Comparison of ENCODE assay signal across 18 cellular contexts in the genomic region with DNA sequence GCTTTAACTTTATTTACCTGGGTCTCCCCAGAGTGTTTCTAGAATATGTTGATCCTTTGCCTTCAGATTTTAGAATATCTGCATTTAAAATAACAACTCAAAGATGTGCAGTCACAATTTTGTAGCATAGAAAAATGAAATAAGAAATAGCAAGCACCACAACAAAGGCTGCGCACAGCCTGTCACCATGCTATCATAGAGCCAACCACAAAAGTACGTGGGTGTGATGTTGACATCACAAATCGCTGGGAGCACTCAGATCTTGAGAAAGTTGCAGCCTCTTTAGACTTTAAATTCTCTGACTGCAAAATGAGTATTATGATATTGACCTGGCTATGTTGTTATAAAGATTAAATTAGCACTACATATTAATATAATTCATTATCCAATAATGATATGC.
DNase-seq lines count a peak whose midpoint lies in the region; ATAC-seq and TF ChIP-seq lines count a peak whose summit lies in the region.
"Had no signal": no experiment of that assay in that cellular context is flagged by ENCODE, and none has a peak within 500 bp of the region (broad histone marks: within the 10 kb centered on the region; RNA-seq: fewer than 3 reads in every experiment).

No MANE protein-coding gene starts in this region.

- H3K4me1 ChIP-seq in breast epithelium (peaks cover 5 to 28% of the 10 kb centered on the region in 2 donors), sigmoid colon (peaks cover 0 to 59% (median 55%) of the 10 kb centered on the region in 4 donors)

- TF ChIP-seq EP300 in sigmoid colon (IDR thresholded peaks at IDR 0.05), result no peak

- no peaks in the 10 kb centered on the region for H3K27me3 Mint-ChIP-seq in activated CD4-positive, alpha-beta memory T cell treated with anti-CD3 and anti-CD28 coated beads for 36 hours
- H3K27me3 Mint-ChIP-seq in activated CD4-positive, alpha-beta memory T cell treated with anti-CD3 and anti-CD28 coated beads, Interleukin-2, amount 10 ng/mL, durations not matched to agents 7 days and 5 days, result no peaks in the 10 kb centered on the region
- H3K27me3 Mint-ChIP-seq in HFFc6 (ENCODE audit: insufficient read depth), result no peaks in the 10 kb centered on the region; the same call in 1 of the 2 replicates
- H3K27me3 Mint-ChIP-seq: activated naive CD8-positive, alpha-beta T cell had no signal

- no peak overlapping the region for H3K27ac Mint-ChIP-seq in activated CD4-positive, alpha-beta memory T cell treated with anti-CD3 and anti-CD28 coated beads for 36 hours
- H3K27ac Mint-ChIP-seq in activated CD4-positive, alpha-beta memory T cell treated with anti-CD3 and anti-CD28 coated beads, Interleukin-2, amount 10 ng/mL, durations not matched to agents 7 days and 5 days, result no peak overlapping the region
- H3K27ac Mint-ChIP-seq in HFFc6, result 0 out of 2 replicates have a peak overlapping the region, but pooled peaks have one; percentile 4
- H3K27ac Mint-ChIP-seq: activated naive CD8-positive, alpha-beta T cell had no signal

- POLR2A ChIA-PET in activated CD4-positive, alpha-beta memory T cell treated with anti-CD3 and anti-CD28 coated beads for 36 hours (lab: Charles Lee), result no interaction called here
- POLR2A ChIA-PET in activated CD4-positive, alpha-beta memory T cell treated with anti-CD3 and anti-CD28 coated beads, Interleukin-2, amount 10 ng/mL, durations not matched to agents 7 days and 5 days (lab: Charles Lee), result no interaction called here

- no peak for TF ChIP-seq CTCF in HFFc6 (IDR thresholded peaks at IDR 0.05)
- TF ChIP-seq CTCF in breast epithelium (IDR thresholded peaks at IDR 0.05), result no peak
- TF ChIP-seq CTCF in sigmoid colon (IDR thresholded peaks at IDR 0.05), result no peak

- peaks cover 7% of the 10 kb centered on the region for H3K36me3 ChIP-seq in breast epithelium
- no peaks in the 10 kb centered on the region for H3K36me3 ChIP-seq in sigmoid colon
- H3K36me3 ChIP-seq: cardiac muscle cell, ovary, WERI-Rb-1 had no signal

- no peaks in the 10 kb centered on the region for H3K9me3 Mint-ChIP-seq in activated CD4-positive, alpha-beta memory T cell treated with anti-CD3 and anti-CD28 coated beads for 36 hours
- no peaks in the 10 kb centered on the region for H3K9me3 Mint-ChIP-seq in activated CD4-positive, alpha-beta memory T cell treated with anti-CD3 and anti-CD28 coated beads, Interleukin-2, amount 10 ng/mL, durations not matched to agents 7 days and 5 days
- H3K9me3 Mint-ChIP-seq in HFFc6, result no peaks in the 10 kb centered on the region
- H3K9me3 Mint-ChIP-seq: H9 had no signal

- H3K9me3 ChIP-seq in breast epithelium (no peaks in the 10 kb centered on the region), sigmoid colon (no peaks in the 10 kb centered on the region)
- H3K9me3 ChIP-seq: left lung, ovary, tibial artery had no signal

- DNase-seq in activated CD4-positive, alpha-beta memory T cell treated with anti-CD3 and anti-CD28 coated beads for 36 hours, result peak; percentile 29
- no peak for DNase-seq in activated CD4-positive, alpha-beta memory T cell treated with anti-CD3 and anti-CD28 coated beads, Interleukin-2, amount 10 ng/mL, durations not matched to agents 7 days and 5 days
- DNase-seq in HFFc6, result no peak
- no peak for DNase-seq in breast epithelium (ENCODE audit: low spot score in 2 of 2)
- no peak for DNase-seq in sigmoid colon
- no peak for DNase-seq in central memory CD4-positive, alpha-beta T cell
- no peak for DNase-seq in amniotic stem cell (lab: John Stamatoyannopoulos, UW)
- DNase-seq: H9, left lung, NCI-H524, SHP77, WERI-Rb-1 had no signal

- CTCF ChIA-PET in activated CD4-positive, alpha-beta memory T cell treated with anti-CD3 and anti-CD28 coated beads for 36 hours (lab: Charles Lee), result no interaction called here
- CTCF ChIA-PET in activated CD4-positive, alpha-beta memory T cell treated with anti-CD3 and anti-CD28 coated beads, Interleukin-2, amount 10 ng/mL, durations not matched to agents 7 days and 5 days (lab: Charles Lee), result no interaction called here

- WGBS in sigmoid colon, 2 donors, result 84 to 88% methylated on average over 3 of the region's 3 CpGs

- H3K27ac ChIP-seq in breast epithelium, result peak overlapping the region; percentile 83 to 85
- H3K27ac ChIP-seq in sigmoid colon, result peak overlapping the region in 3 of 4 donors; percentile 77 to 87 (median 82)
- H3K27ac ChIP-seq: cardiac muscle cell, left lung, WERI-Rb-1 had no signal

- intact Hi-C loops in activated CD4-positive, alpha-beta memory T cell treated with anti-CD3 and anti-CD28 coated beads for 36 hours (cut with micrococcal nuclease), result no loop called here
- intact Hi-C loops in breast epithelium (cut with DNase I; ENCODE audit: low total_unique reads), result no loop called here
- intact Hi-C loops in sigmoid colon (cut with DNase I), result loop anchor here (10.0 kb wide), 1 partner anchor 139 kb away; no protein-coding TSS in a partner anchor

- ATAC-seq in GM19023 (IDR thresholded peaks at IDR 0.05; ENCODE audit: unreplicated experiment), result no peak
- ATAC-seq: left lung, sciatic nerve had no signal

- no peaks in the 10 kb centered on the region for H3K4me1 Mint-ChIP-seq in activated CD4-positive, alpha-beta memory T cell treated with anti-CD3 and anti-CD28 coated beads for 36 hours (ENCODE audit: low read depth)
- no peaks in the 10 kb centered on the region for H3K4me1 Mint-ChIP-seq in activated CD4-positive, alpha-beta memory T cell treated with anti-CD3 and anti-CD28 coated beads, Interleukin-2, amount 10 ng/mL, durations not matched to agents 7 days and 5 days
- peaks cover 15% of the 10 kb centered on the region for H3K4me1 Mint-ChIP-seq in HFFc6 (ENCODE audit: low read depth)

- TF ChIP-seq POLR2A in breast epithelium (IDR thresholded peaks at IDR 0.05) (no peak), sigmoid colon (IDR thresholded peaks at IDR 0.05) (no peak)

- H3K36me3 Mint-ChIP-seq in activated CD4-positive, alpha-beta memory T cell treated with anti-CD3 and anti-CD28 coated beads for 36 hours, result no peaks in the 10 kb centered on the region
- H3K36me3 Mint-ChIP-seq in activated CD4-positive, alpha-beta memory T cell treated with anti-CD3 and anti-CD28 coated beads, Interleukin-2, amount 10 ng/mL, durations not matched to agents 7 days and 5 days (ENCODE audit: low read depth), result no peaks in the 10 kb centered on the region
- H3K36me3 Mint-ChIP-seq in HFFc6 (ENCODE audit: low read depth), result peaks cover 32% of the 10 kb centered on the region
- H3K36me3 Mint-ChIP-seq: activated naive CD8-positive, alpha-beta T cell had no signal

- H3K4me3 Mint-ChIP-seq in activated CD4-positive, alpha-beta memory T cell treated with anti-CD3 and anti-CD28 coated beads for 36 hours, result no peak overlapping the region
- no peak overlapping the region for H3K4me3 Mint-ChIP-seq in activated CD4-positive, alpha-beta memory T cell treated with anti-CD3 and anti-CD28 coated beads, Interleukin-2, amount 10 ng/mL, durations not matched to agents 7 days and 5 days
- no peak overlapping the region for H3K4me3 Mint-ChIP-seq in HFFc6
- H3K4me3 Mint-ChIP-seq: activated naive CD8-positive, alpha-beta T cell; H9 had no signal

- H3K4me3 ChIP-seq in breast epithelium (no peak overlapping the region), sigmoid colon (no peak overlapping the region)
- H3K4me3 ChIP-seq: cardiac muscle cell, left lung, ovary, tibial artery had no signal

- H3K27me3 ChIP-seq in breast epithelium, result no peaks in the 10 kb centered on the region
- no peaks in the 10 kb centered on the region for H3K27me3 ChIP-seq in sigmoid colon
- H3K27me3 ChIP-seq: cardiac muscle cell, left lung, ovary, tibial artery had no signal
